Comparison of ENCODE assay signal across 25 cellular contexts in the genomic region with DNA sequence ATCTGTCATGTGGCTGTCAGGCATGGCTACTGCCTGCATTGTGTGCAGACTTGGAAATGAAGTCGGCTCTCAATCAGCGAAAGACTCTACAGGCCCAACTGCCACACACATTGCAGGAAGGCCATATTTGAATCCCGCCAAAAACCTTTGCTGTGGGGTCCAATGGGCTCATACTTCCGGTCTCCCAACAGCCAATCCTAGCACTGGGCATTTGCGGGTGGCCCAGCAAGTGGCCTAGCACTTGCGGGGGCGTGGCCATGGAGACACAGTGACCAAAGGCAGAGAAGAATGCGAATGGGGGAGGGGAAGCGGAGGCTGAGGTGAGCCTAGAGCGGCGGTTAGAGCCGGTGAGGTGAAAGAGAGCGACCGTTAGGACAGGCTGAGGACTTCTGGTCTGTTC. TPM values are rescaled to one million over a fixed set of nuclear protein-coding genes. Genes with fewer than 3 reads are reported as not detected.
"Had no signal": no experiment of that assay in that cellular context is flagged by ENCODE, and none has a peak within 500 bp of the region (broad histone marks: within the 10 kb centered on the region; RNA-seq: fewer than 3 reads in every experiment).

Gene OTUD6A (plus strand): TSS at position 382 of the 400 bp plus-strand sequence. CDS start 68 bp downstream, outside the sequence.

- H3K36me3 ChIP-seq: SJSA1 had no signal

- DNase-seq: KBM-7, NCI-H1092, NCI-H1105 treated with DMSO at 0.1 percent for 48 hours, NCI-H1417 treated with DMSO at 0.1 percent for 48 hours, NCI-H146, NCI-H1694 treated with DMSO at 0.1 percent for 48 hours, NCI-H1930, NCI-H2081, NCI-H2107, NCI-H2227 treated with DMSO at 0.1 percent for 48 hours, NCI-H524 treated with DMSO at 0.1 percent for 48 hours, NCI-H69, NCI-H774, Right ventricle myocardium superior, RPMI8226, SIG-M5 had no signal

- H3K9me3 ChIP-seq: SJSA1 had no signal

- H3K4me3 ChIP-seq: SJSA1, SK-N-MC had no signal

- H3K27ac ChIP-seq: SJSA1, SK-N-MC had no signal

- H3K4me1 Mint-ChIP-seq: IgD-negative memory B cell had no signal

- ATAC-seq: HepG2 had no signal

- H3K27me3 ChIP-seq: SJSA1 had no signal

- FAIRE-seq: HepG2, RCC 7860 had no signal

- H3K4me1 ChIP-seq: SJSA1 had no signal

- H3K4me3 Mint-ChIP-seq: IgD-negative memory B cell had no signal

- H3K36me3 Mint-ChIP-seq: IgD-negative memory B cell had no signal

- H3K27ac Mint-ChIP-seq: IgD-negative memory B cell had no signal

RNA-seq across cellular contexts. Expression of gene OTUD6A, which starts in this region (rescaled TPM):
- total RNA-seq: HepG2, HT1080, LHCN-M2, MCF 10A, NCI-H460, Right ventricle myocardium superior, SJSA1 had no signal
- polyA plus RNA-seq: HepG2, IgD-negative memory B cell had no signal
